Comparison of ENCODE assay signal across 9 cellular contexts in genomic region chr14:94936411-94936892, GRCh38.
DNase-seq lines count a peak whose midpoint lies in the region; ATAC-seq and TF ChIP-seq lines count a peak whose summit lies in the region.
"Had no signal": no experiment of that assay in that cellular context is flagged by ENCODE, and none has a peak within 500 bp of the region (broad histone marks: within the 10 kb centered on the region; RNA-seq: fewer than 3 reads in every experiment).

No MANE protein-coding gene starts in this region.

- POLR2A ChIA-PET in HEK293T (lab: Yijun Ruan, JAX) = no interaction called here

- H3K9me3 ChIP-seq in mesenchymal stem cell (ENCODE audit: control insufficient read depth, low read length) (no peaks in the 10 kb centered on the region), upper lobe of right lung (no peaks in the 10 kb centered on the region)

- H3K27me3 ChIP-seq in mesenchymal stem cell (ENCODE audit: control insufficient read depth in 1 of 2, insufficient read depth in 1 of 2, low read length in 2 of 2) = peaks cover 0 to 11% of the 10 kb centered on the region in 2 experiments
- H3K27me3 ChIP-seq in upper lobe of right lung = no peaks in the 10 kb centered on the region

- no peak overlapping the region for H3K14ac ChIP-seq in mesenchymal stem cell (ENCODE audit: low read length in 2 of 2)

- peak overlapping the region; percentile 82 for H3K9ac ChIP-seq in mesenchymal stem cell (ENCODE audit: low read length)

- no peak overlapping the region for H4K91ac ChIP-seq in mesenchymal stem cell (ENCODE audit: low read length)

- H4K8ac ChIP-seq in mesenchymal stem cell (ENCODE audit: low read length) = no peak overlapping the region

- 92% methylated on average over 17 of the region's 26 CpGs for WGBS in mesenchymal stem cell

- TF ChIP-seq CTCF in cardiac fibroblast (IDR thresholded peaks at IDR 0.05; ENCODE audit: low read depth, low read length) = no peak
- no peak for TF ChIP-seq CTCF in upper lobe of right lung (IDR thresholded peaks at IDR 0.05)

- H2BK5ac ChIP-seq in mesenchymal stem cell (ENCODE audit: low read depth, low read length, poor library complexity, severe bottlenecking) = no peak overlapping the region

- peak; percentile 17 for ATAC-seq in upper lobe of right lung
- ATAC-seq in HG03354 (IDR thresholded peaks at IDR 0.05; ENCODE audit: poor library complexity, severe bottlenecking, unreplicated experiment) = no peak
- ATAC-seq in HG03565 (IDR thresholded peaks at IDR 0.05; ENCODE audit: unreplicated experiment) = no peak
- ATAC-seq in HG03095 (IDR thresholded peaks at IDR 0.05; ENCODE audit: unreplicated experiment) = no peak

- no peak overlapping the region for H2BK120ac ChIP-seq in mesenchymal stem cell (ENCODE audit: low read depth, low read length)

- H3K4me2 ChIP-seq in mesenchymal stem cell (ENCODE audit: low read length, poor library complexity, severe bottlenecking) = no peak overlapping the region

- H3K18ac ChIP-seq in mesenchymal stem cell (ENCODE audit: low read depth in 1 of 2, low read length in 2 of 2) = no peak overlapping the region

- DNase-seq in NCI-H1694 (lab: John Stamatoyannopoulos, UW) (peak; percentile 99), cardiac fibroblast (ENCODE audit: low read depth in 2 of 2) (peak; percentile 12 to 69), mesenchymal stem cell (no peak), upper lobe of right lung (no peak), HEK293T (ENCODE audit: extremely low spot score) (no peak)
- DNase-seq: stimulated activated CD4-positive, alpha-beta T cell treated with anti-CD3 and anti-CD28 coated beads, Interleukin-15, amount 100 ng/mL, for 24 hours had no signal

- H3K27ac ChIP-seq in mesenchymal stem cell (ENCODE audit: low read length, poor library complexity, severe bottlenecking) (no peak overlapping the region), upper lobe of right lung (peak overlapping the region; percentile 42)

- no peak overlapping the region for H2AFZ ChIP-seq in mesenchymal stem cell (ENCODE audit: low read depth, low read length)

- H2BK12ac ChIP-seq in mesenchymal stem cell (ENCODE audit: low read length in 2 of 2) = no peak overlapping the region

- no peak overlapping the region for H3K4ac ChIP-seq in mesenchymal stem cell (ENCODE audit: low read depth in 1 of 2, low read length in 2 of 2)

- no peak overlapping the region for H3K23ac ChIP-seq in mesenchymal stem cell (ENCODE audit: low read length in 2 of 2)

- H2BK15ac ChIP-seq in mesenchymal stem cell (ENCODE audit: low read depth, poor library complexity, severe bottlenecking) = no peak overlapping the region

- intact Hi-C loops in upper lobe of right lung (cut with DNase I) = no loop called here

- CTCF ChIA-PET in HEK293T (lab: Yijun Ruan, JAX) = no interaction called here

- H2AK5ac ChIP-seq in mesenchymal stem cell (ENCODE audit: low read length, severe bottlenecking) = no peak overlapping the region

- H3K79me1 ChIP-seq in mesenchymal stem cell (replicated peaks; ENCODE audit: low read length, poor library complexity, severe bottlenecking) = no peaks in the 10 kb centered on the region

- H3K4me3 ChIP-seq in cardiac fibroblast (replicated peaks in 1 of 2; ENCODE audit: low read depth in 2 of 2, low read length in 2 of 2) (no peak overlapping the region), mesenchymal stem cell (ENCODE audit: insufficient read depth in 1 of 2, low read depth in 1 of 2, low read length in 2 of 2) (peak overlapping the region in 1 of 2 experiments; percentile 36), upper lobe of right lung (peak overlapping the region; percentile 6)

- peaks cover 4% of the 10 kb centered on the region for H3K4me1 ChIP-seq in mesenchymal stem cell (ENCODE audit: control insufficient read depth, insufficient read depth, low read depth, low read length)
- H3K4me1 ChIP-seq in upper lobe of right lung = no peaks in the 10 kb centered on the region

- H3K36me3 ChIP-seq in mesenchymal stem cell (ENCODE audit: control insufficient read depth in 1 of 2, insufficient read depth in 2 of 2, low read depth in 1 of 2, low read length in 2 of 2) (no peaks in the 10 kb centered on the region), upper lobe of right lung (no peaks in the 10 kb centered on the region)

TF ChIP-seq in HEK293T, 16 proteins besides CTCF, POLR2A, EP300 and RAD21:
- TF ChIP-seq BHLHE40 (IDR thresholded peaks at IDR 0.05; ENCODE audit: borderline replicate concordance) (no peak), NFRKB (IDR thresholded peaks at IDR 0.05) (no peak), ARNT (IDR thresholded peaks at IDR 0.05) (no peak), L3MBTL2 (conservative IDR thresholded peaks at IDR 0.05) (no peak), ELF4 (IDR thresholded peaks at IDR 0.05) (no peak), FOXA1 (IDR thresholded peaks at IDR 0.05) (no peak), ZNF384 (IDR thresholded peaks at IDR 0.05) (no peak), SP1 (IDR thresholded peaks at IDR 0.05) (no peak), SUZ12 (IDR thresholded peaks at IDR 0.05) (no peak), FOXK2 (IDR thresholded peaks at IDR 0.05) (no peak), FOXM1 (IDR thresholded peaks at IDR 0.05; ENCODE audit: borderline replicate concordance) (no peak), TARDBP (IDR thresholded peaks at IDR 0.05) (no peak), HDGF (IDR thresholded peaks at IDR 0.05; ENCODE audit: borderline replicate concordance) (no peak)

Comparison
In these comparisons a context has a peak if more than half of its experiments do, and no peak if none do; other contexts are left out.
1. DNase-seq: peak in NCI-H1694 (single experiment) and cardiac fibroblast (2 of 2); none in mesenchymal stem cell (single experiment), upper lobe of right lung (single experiment) and HEK293T (single experiment).